In genomic region chr5:139473565-139473964, GRCh38 we compare ENCODE assay signal across 8 cellular contexts. TPM values are rescaled to one million over a fixed set of nuclear protein-coding genes. Genes with fewer than 3 reads are reported as not detected.
A peak's percentile ranks its signal among the peaks of the same experiment; 100 is the strongest.
DNase-seq lines count a peak whose midpoint lies in the region; FAIRE-seq and TF ChIP-seq lines count a peak whose summit lies in the region.
"Had no signal": no experiment of that assay in that cellular context is flagged by ENCODE, and none has a peak within 500 bp of the region (broad histone marks: within the 10 kb centered on the region; RNA-seq: fewer than 3 reads in every experiment).

No MANE protein-coding gene starts in this region.

- TF ChIP-seq RAD21 in H1 (IDR thresholded peaks at IDR 0.05 in 1 of 2, conservative IDR thresholded peaks at IDR 0.05 in 1 of 2; ENCODE audit: low read depth in 2 of 2, low read length in 2 of 2), result no peak

- H3K9me3 ChIP-seq in H1 (ENCODE audit: insufficient read depth in 2 of 2, low read depth in 1 of 2, low read length in 1 of 2) (no peaks in the 10 kb centered on the region), colonic mucosa (no peaks in the 10 kb centered on the region), OCI-LY7 (ENCODE audit: low read length) (no peaks in the 10 kb centered on the region)
- H3K9me3 ChIP-seq: A549 had no signal

- no peaks in the 10 kb centered on the region for H3K36me3 ChIP-seq in H1 (ENCODE audit: control insufficient read depth in 2 of 4, insufficient read depth in 4 of 4, low read length in 3 of 4)
- H3K36me3 ChIP-seq in colonic mucosa, result no peaks in the 10 kb centered on the region
- H3K36me3 ChIP-seq in OCI-LY7 (ENCODE audit: insufficient read depth, low read length), result no peaks in the 10 kb centered on the region

- TF ChIP-seq CTCF in H1 (IDR thresholded peaks at IDR 0.05; ENCODE audit: control extremely low read depth in 1 of 3, insufficient read depth in 1 of 3, low read depth in 1 of 3, low read length in 3 of 3) (no peak), colonic mucosa (IDR thresholded peaks at IDR 0.05) (no peak), OCI-LY7 (conservative IDR thresholded peaks at IDR 0.05; ENCODE audit: low read length) (no peak)

- no peak for DNase-seq in T-helper 1 cell
- DNase-seq in H1 (ENCODE audit: low read depth in 1 of 2, low spot score in 2 of 2), result no peak
- DNase-seq in colonic mucosa, result no peak
- no peak for DNase-seq in OCI-LY7 (ENCODE audit: low spot score)

- no peak for TF ChIP-seq EP300 in H1 (IDR thresholded peaks at IDR 0.05; ENCODE audit: borderline replicate concordance in 1 of 2, low read depth in 2 of 2, low read length in 2 of 2)

- H3K27me3 Mint-ChIP-seq in T-helper 1 cell treated with Interleukin-12 subunit alpha and Interleukin-12 subunit beta and Interleukin-4 antibody, amounts not matched to agents 30 μg/mL and 1 μg/mL, for 36 hours (ENCODE audit: low read depth), result no peaks in the 10 kb centered on the region

- peak overlapping the region; percentile 90 for H2BK5ac ChIP-seq in H1 (ENCODE audit: low read depth, low read length)

- peak overlapping the region; percentile 40 for H4K91ac ChIP-seq in H1 (replicated peaks; ENCODE audit: insufficient read length, low read length)

- H3K9ac ChIP-seq in H1 (replicated peaks in 1 of 4; ENCODE audit: extremely low read depth in 1 of 4, low read depth in 3 of 4, low read length in 3 of 4) (no peak overlapping the region), colonic mucosa (ENCODE audit: low read depth in 2 of 2, low read length in 2 of 2) (no peak overlapping the region)

- POLR2A ChIA-PET in H1 (lab: Charles Lee; ENCODE audit: partially characterized antibody), result interaction anchor here (0.7 to 2.1 kb wide), 9 partner anchors 12 to 90 kb away, joined by 3 to 10 read pairs (median 4); partner anchors contain the start of genes DNAJC18 and UBE2D2
- POLR2A ChIA-PET in OCI-LY7 (lab: Charles Lee), result no interaction called here

- H3K4ac ChIP-seq in H1 (replicated peaks; ENCODE audit: insufficient read length, low read depth, low read length), result peak overlapping the region; percentile 58

- peak overlapping the region; percentile 45 for H4K8ac ChIP-seq in H1 (ENCODE audit: extremely low read depth, insufficient read depth, low read length)

- H3K4me3 ChIP-seq in H1 (ENCODE audit: extremely low read depth in 1 of 4, insufficient read depth in 2 of 4, low read depth in 3 of 4, low read length in 4 of 4) (peak overlapping the region in 1 of 4 experiments; percentile 21; a peak in 1 of 8 replicates), skin epidermis (no peak overlapping the region), colonic mucosa (no peak overlapping the region), OCI-LY7 (ENCODE audit: low read depth, low read length, poor library complexity, severe bottlenecking) (no peak overlapping the region)
- H3K4me3 ChIP-seq: A549 had no signal

- no peaks in the 10 kb centered on the region for H4K20me1 ChIP-seq in H1 (replicated peaks in 1 of 2; ENCODE audit: control insufficient read depth in 1 of 2, insufficient read depth in 2 of 2, low read length in 2 of 2)
- H4K20me1 ChIP-seq in OCI-LY7 (ENCODE audit: insufficient read depth, low read length), result no peaks in the 10 kb centered on the region

- H3K18ac ChIP-seq in H1 (ENCODE audit: extremely low read depth, low read length), result peak overlapping the region; percentile 81; the same call in 1 of the 2 replicates

- H3K27ac Mint-ChIP-seq in T-helper 1 cell treated with Interleukin-12 subunit alpha and Interleukin-12 subunit beta and Interleukin-4 antibody, amounts not matched to agents 30 μg/mL and 1 μg/mL, for 36 hours, result peak overlapping the region; percentile 81

- peak overlapping the region; percentile 96 for H2BK20ac ChIP-seq in H1 (ENCODE audit: low read length)

- H3K79me2 ChIP-seq in H1 (ENCODE audit: control insufficient read depth in 1 of 2, insufficient read depth in 2 of 2, low read length in 2 of 2), result no peaks in the 10 kb centered on the region
- H3K79me2 ChIP-seq in OCI-LY7 (ENCODE audit: insufficient read depth, low read depth, low read length), result no peaks in the 10 kb centered on the region

- no peaks in the 10 kb centered on the region for H3K23me2 ChIP-seq in H1 (ENCODE audit: low read depth, low read length)

- H3K4me1 Mint-ChIP-seq in T-helper 1 cell treated with Interleukin-12 subunit alpha and Interleukin-12 subunit beta and Interleukin-4 antibody, amounts not matched to agents 30 μg/mL and 1 μg/mL, for 36 hours (ENCODE audit: low read depth), result peaks cover 82% of the 10 kb centered on the region

- CTCF ChIA-PET in H1 (lab: Charles Lee; ENCODE audit: partially characterized antibody) (interaction anchor here (0.7 to 2.3 kb wide), 7 partner anchors 8 to 292 kb away, joined by 3 to 9 read pairs (median 3); partner anchors contain the start of gene STING1), OCI-LY7 (lab: Charles Lee; ENCODE audit: unreplicated experiment) (no interaction called here)

- peak overlapping the region; percentile 44 for H4K5ac ChIP-seq in H1 (ENCODE audit: insufficient read length, low read depth, low read length)

- intact Hi-C loops in colonic mucosa (cut with DNase I), result no loop called here
- intact Hi-C loops in OCI-LY7 (cut with micrococcal nuclease; ENCODE audit: unreplicated experiment), result no loop called here

- no peak overlapping the region for H3K56ac ChIP-seq in H1 (replicated peaks; ENCODE audit: insufficient read length, low read depth, low read length)

- no peak overlapping the region for H3K14ac ChIP-seq in H1 (ENCODE audit: insufficient read length)

- H3K4me3 Mint-ChIP-seq in T-helper 1 cell treated with Interleukin-12 subunit alpha and Interleukin-12 subunit beta and Interleukin-4 antibody, amounts not matched to agents 30 μg/mL and 1 μg/mL, for 36 hours, result no peak overlapping the region

- no peaks in the 10 kb centered on the region for H3K9me2 ChIP-seq in OCI-LY7 (ENCODE audit: insufficient read depth, low read length)

- H2AFZ ChIP-seq in H1 (ENCODE audit: low read length), result 0 out of 2 replicates have a peak overlapping the region, but pooled peaks have one; percentile 25
- H2AFZ ChIP-seq in OCI-LY7 (ENCODE audit: low read length), result no peak overlapping the region

- no TSS peak for BruUV-seq in OCI-LY7 (replicated peaks; lab: Mats Ljungman, UMichigan)

- no peak overlapping the region for H3K23ac ChIP-seq in H1 (ENCODE audit: insufficient read length)

- peak overlapping the region; percentile 29; the same call in 1 of the 2 replicates for H3K27ac ChIP-seq in H1 (ENCODE audit: low read depth, low read length)
- H3K27ac ChIP-seq in skin epidermis, result peak overlapping the region in 18 of 21 experiments; percentile 6 to 80 (median 44)
- H3K27ac ChIP-seq in colonic mucosa, result no peak overlapping the region
- no peak overlapping the region for H3K27ac ChIP-seq in OCI-LY7 (ENCODE audit: low read depth, low read length, poor library complexity, severe bottlenecking)
- H3K27ac ChIP-seq: A549 had no signal

- H2BK15ac ChIP-seq in H1 (ENCODE audit: low read length), result no peak overlapping the region

- H3K4me2 ChIP-seq in H1 (ENCODE audit: insufficient read depth in 1 of 2, low read depth in 2 of 2, low read length in 2 of 2) (peak overlapping the region; percentile 24 to 25; a peak in 3 of 4 replicates), OCI-LY7 (ENCODE audit: low read length) (no peak overlapping the region)
- H3K4me2 ChIP-seq: A549 had no signal

- peak overlapping the region; percentile 89; the same call in 1 of the 2 replicates for H2BK12ac ChIP-seq in H1 (ENCODE audit: low read depth, low read length)

- H3K4me1 ChIP-seq in H1 (replicated peaks in 1 of 4; ENCODE audit: control insufficient read depth in 3 of 4, insufficient read depth in 4 of 4, low read length in 3 of 4), result peaks cover 6 to 33% (median 14%) of the 10 kb centered on the region in 4 experiments
- H3K4me1 ChIP-seq in colonic mucosa, result peaks cover 11% of the 10 kb centered on the region
- H3K4me1 ChIP-seq in OCI-LY7 (ENCODE audit: insufficient read depth, low read length, poor library complexity, severe bottlenecking), result peaks cover 5% of the 10 kb centered on the region
- H3K4me1 ChIP-seq: A549 had no signal

- H3K27me3 ChIP-seq in H1 (replicated peaks in 1 of 4; ENCODE audit: control insufficient read depth in 3 of 4, extremely low read depth in 1 of 4, insufficient read depth in 3 of 4, low read length in 3 of 4), result 0 out of 7 replicates have a peak, but pooled peaks cover 0 to 2% (median 0%) of the 10 kb centered on the region in 4 experiments
- H3K27me3 ChIP-seq in colonic mucosa, result no peaks in the 10 kb centered on the region

- H2BK120ac ChIP-seq in H1 (replicated peaks; ENCODE audit: low read depth, low read length), result peak overlapping the region; percentile 73

- FAIRE-seq in H1 (lab: Jason Lieb, UNC), result no peak
- FAIRE-seq: A549, colon had no signal

- no peaks in the 10 kb centered on the region for H3K9me3 Mint-ChIP-seq in T-helper 1 cell treated with Interleukin-12 subunit alpha and Interleukin-12 subunit beta and Interleukin-4 antibody, amounts not matched to agents 30 μg/mL and 1 μg/mL, for 36 hours

- no peak for TF ChIP-seq POLR2A in H1 (IDR thresholded peaks at IDR 0.05; ENCODE audit: control extremely low read depth in 1 of 2, low read depth in 2 of 2, low read length in 2 of 2)

- H3K79me1 ChIP-seq in H1 (ENCODE audit: low read depth, low read length), result no peaks in the 10 kb centered on the region

- H3K36me3 Mint-ChIP-seq in T-helper 1 cell treated with Interleukin-12 subunit alpha and Interleukin-12 subunit beta and Interleukin-4 antibody, amounts not matched to agents 30 μg/mL and 1 μg/mL, for 36 hours (ENCODE audit: low read depth), result peaks cover 36% of the 10 kb centered on the region

- 0 out of 2 replicates have a peak overlapping the region, but pooled peaks have one; percentile 28 for H2AK5ac ChIP-seq in H1 (ENCODE audit: low read depth, low read length)

- WGBS in H1 (ENCODE audit: extremely low coverage in 1 of 2, insufficient coverage in 1 of 2, insufficient read length in 1 of 2, insufficient replicate concordance in 2 of 2, low coverage in 1 of 2, low lambda C conversion rate in 2 of 2, missing lambda C conversion rate in 1 of 2), 2 experiments, result 88% methylated on average over 2 of the region's 2 CpGs; no CpG with 5 or more reads in 1 of the 2 experiments

RNA-seq across cellular contexts. Expression of gene SMIM33, which starts 2.8 kb away (rescaled TPM):
- not detected in 2 replicates for total RNA-seq in H1 (2021; fragmentation: NEBNext Ultra II Directional; extraction: Animal tissue kit (Norgen Biotek cat#: 25700))
- polyA plus RNA-seq in H1 (2011; rRNA removed), result not detected in 2 replicates
- polyA plus RNA-seq in H1 (2011; cell fraction: cytosol; rRNA removed), result not detected
- polyA plus RNA-seq in H1 (2011; cell fraction: nucleus; rRNA removed), result not detected
- not detected in 4 replicates for polyA plus RNA-seq in H1 (2012, experiment 1 of 2)
- not detected for polyA plus RNA-seq in H1 (2012, experiment 2 of 2)
- not detected for polyA plus RNA-seq in H1 (2013, experiment 1 of 2)
- polyA plus RNA-seq in H1 (2013, experiment 2 of 2), result not detected
- 0.05 TPM in 1 of 2 replicates, not detected in the other for polyA minus RNA-seq in H1 (2011; rRNA and poly(A)+ RNA removed)
- polyA minus RNA-seq in H1 (2011; cell fraction: cytosol; rRNA and poly(A)+ RNA removed), result not detected
- polyA minus RNA-seq in H1 (2011; cell fraction: nucleus; rRNA and poly(A)+ RNA removed), result not detected
- total RNA-seq in colonic mucosa, result 1 to 10 TPM; 3.4 to 5.9 TPM
- total RNA-seq in OCI-LY7 (2014; rRNA removed; shearing (Covaris generic)), result not detected in 2 replicates
- not detected in 2 replicates for total RNA-seq in OCI-LY7 (2022)
- polyA plus RNA-seq: A549 had no signal

RNA-seq across cellular contexts. Expression of gene STING1, which starts 9.0 kb away (rescaled TPM):
- 0.26 and 0.42 TPM in 2 replicates for total RNA-seq in H1 (2021; fragmentation: NEBNext Ultra II Directional; extraction: Animal tissue kit (Norgen Biotek cat#: 25700))
- polyA plus RNA-seq in H1 (2011; rRNA removed), result 0.47 and 1.2 TPM in 2 replicates
- 0.74 TPM for polyA plus RNA-seq in H1 (2011; cell fraction: cytosol; rRNA removed)
- 1.5 TPM for polyA plus RNA-seq in H1 (2011; cell fraction: nucleus; rRNA removed)
- polyA plus RNA-seq in H1 (2012, experiment 1 of 2), result 0.35 to 0.66 TPM (median 0.62 TPM) in 4 replicates
- polyA plus RNA-seq in H1 (2012, experiment 2 of 2), result 0.12 TPM
- polyA plus RNA-seq in H1 (2013, experiment 1 of 2), result 0.24 TPM
- polyA plus RNA-seq in H1 (2013, experiment 2 of 2), result 0.29 TPM
- polyA minus RNA-seq in H1 (2011; rRNA and poly(A)+ RNA removed), result 0.38 and 0.90 TPM in 2 replicates
- polyA minus RNA-seq in H1 (2011; cell fraction: cytosol; rRNA and poly(A)+ RNA removed), result not detected
- polyA minus RNA-seq in H1 (2011; cell fraction: nucleus; rRNA and poly(A)+ RNA removed), result 0.90 TPM
- total RNA-seq in colonic mucosa, result 10 to 100 TPM; 49.0 to 49.2 TPM
- total RNA-seq in OCI-LY7 (2014; rRNA removed; shearing (Covaris generic)), result not detected in 2 replicates
- 0.44 TPM in 1 of 2 replicates, not detected in the other for total RNA-seq in OCI-LY7 (2022)

RNA-seq across cellular contexts. Expression of gene ECSCR, which starts 11.0 kb away (rescaled TPM):
- total RNA-seq in H1 (2021; fragmentation: NEBNext Ultra II Directional; extraction: Animal tissue kit (Norgen Biotek cat#: 25700)), result 2.7 and 3.3 TPM in 2 replicates
- 4.9 and 7.2 TPM in 2 replicates for polyA plus RNA-seq in H1 (2011; rRNA removed)
- polyA plus RNA-seq in H1 (2011; cell fraction: cytosol; rRNA removed), result 5.4 TPM
- 4.4 TPM for polyA plus RNA-seq in H1 (2011; cell fraction: nucleus; rRNA removed)
- 2.8 to 4.2 TPM (median 3.6 TPM) in 4 replicates for polyA plus RNA-seq in H1 (2012, experiment 1 of 2)
- 2.7 TPM for polyA plus RNA-seq in H1 (2012, experiment 2 of 2)
- 4.8 TPM for polyA plus RNA-seq in H1 (2013, experiment 1 of 2)
- 4.9 TPM for polyA plus RNA-seq in H1 (2013, experiment 2 of 2)
- polyA minus RNA-seq in H1 (2011; rRNA and poly(A)+ RNA removed), result 3.3 and 3.6 TPM in 2 replicates
- not detected for polyA minus RNA-seq in H1 (2011; cell fraction: cytosol; rRNA and poly(A)+ RNA removed)
- polyA minus RNA-seq in H1 (2011; cell fraction: nucleus; rRNA and poly(A)+ RNA removed), result 1.7 TPM
- total RNA-seq in colonic mucosa, result 1 to 10 TPM; 2.2 to 7.4 TPM
- not detected in 2 replicates for total RNA-seq in OCI-LY7 (2014; rRNA removed; shearing (Covaris generic))
- total RNA-seq in OCI-LY7 (2022), result not detected in 2 replicates
- polyA plus RNA-seq: A549 had no signal

RNA-seq across cellular contexts. Expression of gene DNAJC18, which starts 34.2 kb away (rescaled TPM):
- total RNA-seq in H1 (2021; fragmentation: NEBNext Ultra II Directional; extraction: Animal tissue kit (Norgen Biotek cat#: 25700)), result 22.0 and 29.2 TPM in 2 replicates
- 3.8 and 7.8 TPM in 2 replicates for polyA plus RNA-seq in H1 (2011; rRNA removed)
- 6.7 TPM for polyA plus RNA-seq in H1 (2011; cell fraction: cytosol; rRNA removed)
- polyA plus RNA-seq in H1 (2011; cell fraction: nucleus; rRNA removed), result 2.7 TPM
- 11.0 to 14.3 TPM (median 13.8 TPM) in 4 replicates for polyA plus RNA-seq in H1 (2012, experiment 1 of 2)
- 3.2 TPM for polyA plus RNA-seq in H1 (2012, experiment 2 of 2)
- polyA plus RNA-seq in H1 (2013, experiment 1 of 2), result 15.0 TPM
- polyA plus RNA-seq in H1 (2013, experiment 2 of 2), result 19.1 TPM
- 8.4 and 10.7 TPM in 2 replicates for polyA minus RNA-seq in H1 (2011; rRNA and poly(A)+ RNA removed)
- 11.4 TPM for polyA minus RNA-seq in H1 (2011; cell fraction: cytosol; rRNA and poly(A)+ RNA removed)
- 4.1 TPM for polyA minus RNA-seq in H1 (2011; cell fraction: nucleus; rRNA and poly(A)+ RNA removed)
- total RNA-seq in colonic mucosa (1 to 10 TPM; 3.6 to 5.7 TPM), OCI-LY7 (2022) (7.1 and 12.6 TPM in 2 replicates)
- 1.2 and 2.5 TPM in 2 replicates for total RNA-seq in OCI-LY7 (2014; rRNA removed; shearing (Covaris generic))

Comparison
In these comparisons a context has a peak if more than half of its experiments do, and no peak if none do; other contexts are left out.
1. H3K27ac ChIP-seq: peak in H1 (single experiment) and skin epidermis (18 of 21); none in colonic mucosa (single experiment) and OCI-LY7 (single experiment).
2. RNA of gene STING1, which starts 9.0 kb away (total RNA-seq): 49.0 to 49.2 TPM in colonic mucosa; 0.44 TPM in OCI-LY7 and 0.26 to 0.42 TPM in H1; every median in the first group is over 10 times any median in the second.